ENCODE assay signal across 14 cellular contexts in the genomic region with DNA sequence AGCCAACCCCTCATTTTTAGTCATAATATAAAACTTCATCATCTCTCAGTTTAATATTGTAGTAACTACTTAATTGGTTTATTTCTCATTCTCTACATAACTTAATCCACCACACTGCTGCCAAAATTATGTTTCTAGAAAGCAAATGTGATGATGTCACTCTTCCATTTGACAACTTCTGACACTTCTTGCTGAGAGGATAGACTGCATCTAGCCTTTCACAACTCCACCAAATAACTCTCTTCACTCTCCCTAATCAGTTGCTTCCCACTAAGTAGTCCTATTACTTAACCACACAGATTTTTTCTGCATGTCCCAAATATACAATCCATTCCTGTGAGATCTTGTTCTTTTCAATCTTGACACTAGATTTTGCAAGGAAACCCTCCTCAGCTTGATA.
DNase-seq lines count a peak whose midpoint lies in the region; ATAC-seq and TF ChIP-seq lines count a peak whose summit lies in the region.
"Had no signal": no experiment of that assay in that cellular context is flagged by ENCODE, and none has a peak within 500 bp of the region (broad histone marks: within the 10 kb centered on the region; RNA-seq: fewer than 3 reads in every experiment).

No MANE protein-coding gene starts in this region.

- H3K9ac ChIP-seq in mesenchymal stem cell (ENCODE audit: low read length) (no peak overlapping the region), smooth muscle cell (ENCODE audit: low read depth) (no peak overlapping the region)
- H3K9ac ChIP-seq: BLaER1 had no signal

- no peak overlapping the region for H3K14ac ChIP-seq in mesenchymal stem cell (ENCODE audit: low read length in 2 of 2)

- peak overlapping the region; percentile 2 for H3K4me3 Mint-ChIP-seq in T-helper 17 cell
- H3K4me3 Mint-ChIP-seq: CD14-positive monocyte; CD4-positive, alpha-beta memory T cell; H9 had no signal

- no peaks in the 10 kb centered on the region for H3K9me3 ChIP-seq in HEK293 (ENCODE audit: control insufficient read depth, insufficient read depth, low read depth, low read length)
- H3K9me3 ChIP-seq in T-helper 17 cell (ENCODE audit: control insufficient read depth, low read length, poor library complexity, severe bottlenecking): peaks cover 4% of the 10 kb centered on the region
- peaks cover 14% of the 10 kb centered on the region for H3K9me3 ChIP-seq in mesenchymal stem cell (ENCODE audit: control insufficient read depth, low read length)
- no peaks in the 10 kb centered on the region for H3K9me3 ChIP-seq in smooth muscle cell (replicated peaks; ENCODE audit: low read depth)
- H3K9me3 ChIP-seq: A549, BLaER1 had no signal

- H3K4me2 ChIP-seq in mesenchymal stem cell (ENCODE audit: low read length, poor library complexity, severe bottlenecking): no peak overlapping the region
- peak overlapping the region; percentile 36 for H3K4me2 ChIP-seq in smooth muscle cell
- H3K4me2 ChIP-seq: A549, BLaER1 had no signal

- no peak overlapping the region for H2BK120ac ChIP-seq in mesenchymal stem cell (ENCODE audit: low read depth, low read length)

- H2BK15ac ChIP-seq in mesenchymal stem cell (ENCODE audit: low read depth, poor library complexity, severe bottlenecking): no peak overlapping the region

- CTCF ChIA-PET in HEK293 (lab: Yijun Ruan, JAX): interaction anchor here (0.8 kb wide), 1 partner anchor 24 kb away, joined by 3 read pairs; no protein-coding TSS in a partner anchor

- H4K91ac ChIP-seq in mesenchymal stem cell (ENCODE audit: low read length): no peak overlapping the region

- no peaks in the 10 kb centered on the region for H3F3A ChIP-seq in smooth muscle cell (ENCODE audit: low read depth)

- no peaks in the 10 kb centered on the region for H3K79me2 ChIP-seq in smooth muscle cell (ENCODE audit: low read depth)

- H2BK5ac ChIP-seq in mesenchymal stem cell (ENCODE audit: low read depth, low read length, poor library complexity, severe bottlenecking): no peak overlapping the region

- H3K36me3 ChIP-seq in HEK293 (ENCODE audit: control insufficient read depth in 2 of 2, insufficient read depth in 1 of 2, low read length in 2 of 2) (no peaks in the 10 kb centered on the region), mesenchymal stem cell (ENCODE audit: control insufficient read depth in 1 of 2, insufficient read depth in 2 of 2, low read depth in 1 of 2, low read length in 2 of 2) (no peaks in the 10 kb centered on the region), smooth muscle cell (ENCODE audit: low read depth) (no peaks in the 10 kb centered on the region)
- H3K36me3 ChIP-seq: BLaER1 had no signal

- H3K4ac ChIP-seq in mesenchymal stem cell (ENCODE audit: low read depth in 1 of 2, low read length in 2 of 2): no peak overlapping the region

- no peak for TF ChIP-seq CTCF in HEK293 (tag by site-specific recombination; IDR thresholded peaks at IDR 0.05)
- no peak for TF ChIP-seq CTCF in smooth muscle cell (IDR thresholded peaks at IDR 0.05; ENCODE audit: borderline replicate concordance, insufficient read depth, poor library complexity, severe bottlenecking)

- no peaks in the 10 kb centered on the region for H3K36me3 Mint-ChIP-seq in T-helper 17 cell (ENCODE audit: low read depth)
- H3K36me3 Mint-ChIP-seq: CD14-positive monocyte; CD4-positive, alpha-beta memory T cell had no signal

- no peaks in the 10 kb centered on the region for H4K20me1 ChIP-seq in smooth muscle cell (ENCODE audit: low read depth)
- H4K20me1 ChIP-seq: BLaER1 had no signal

- H4K8ac ChIP-seq in mesenchymal stem cell (ENCODE audit: low read length): no peak overlapping the region

- DNase-seq in T-helper 17 cell (no peak), mesenchymal stem cell (peak; percentile 32), smooth muscle cell (lab: John Stamatoyannopoulos, UW; ENCODE audit: unreplicated experiment) (no peak), A172 (ENCODE audit: low spot score) (no peak), NCI-H524 treated with DMSO at 0.1 percent for 48 hours (lab: John Stamatoyannopoulos, UW) (no peak)
- DNase-seq: Calu3; CD4-positive, alpha-beta memory T cell; DMS79 treated with DMSO at 0.1 percent for 48 hours; GF-D8; H9 had no signal

- H3K4me1 Mint-ChIP-seq in T-helper 17 cell: no peaks in the 10 kb centered on the region
- H3K4me1 Mint-ChIP-seq: CD14-positive monocyte; CD4-positive, alpha-beta memory T cell had no signal

- H3K27ac Mint-ChIP-seq in T-helper 17 cell: no peak overlapping the region
- H3K27ac Mint-ChIP-seq: CD14-positive monocyte; CD4-positive, alpha-beta memory T cell; H9 had no signal

- H2AFZ ChIP-seq in mesenchymal stem cell (ENCODE audit: low read depth, low read length): no peak overlapping the region
- peak overlapping the region; percentile 69 for H2AFZ ChIP-seq in smooth muscle cell (ENCODE audit: low read depth)

- no peak for ATAC-seq in T-helper 17 cell
- ATAC-seq: A549 had no signal

- H3K27me3 Mint-ChIP-seq in T-helper 17 cell: no peaks in the 10 kb centered on the region
- H3K27me3 Mint-ChIP-seq: CD4-positive, alpha-beta memory T cell had no signal

- H3K27ac ChIP-seq in HEK293 (ENCODE audit: extremely low read depth, low read depth, low read length) (no peak overlapping the region), mesenchymal stem cell (ENCODE audit: low read length, poor library complexity, severe bottlenecking) (no peak overlapping the region), smooth muscle cell (ENCODE audit: low read depth) (no peak overlapping the region)
- H3K27ac ChIP-seq: A549, BLaER1 had no signal

- H3K27me3 ChIP-seq in mesenchymal stem cell (ENCODE audit: control insufficient read depth in 1 of 2, insufficient read depth in 1 of 2, low read length in 2 of 2): no peaks in the 10 kb centered on the region
- H3K27me3 ChIP-seq in smooth muscle cell (ENCODE audit: low read depth): no peaks in the 10 kb centered on the region
- H3K27me3 ChIP-seq: BLaER1 had no signal

- no peak overlapping the region for H2BK12ac ChIP-seq in mesenchymal stem cell (ENCODE audit: low read length in 2 of 2)

- H3K23ac ChIP-seq in mesenchymal stem cell (ENCODE audit: low read length in 2 of 2): no peak overlapping the region

- H3K79me1 ChIP-seq in mesenchymal stem cell (replicated peaks; ENCODE audit: low read length, poor library complexity, severe bottlenecking): no peaks in the 10 kb centered on the region

- H3K4me3 ChIP-seq in HEK293 (ENCODE audit: low read depth, low read length) (no peak overlapping the region), mesenchymal stem cell (ENCODE audit: insufficient read depth in 1 of 2, low read depth in 1 of 2, low read length in 2 of 2) (no peak overlapping the region), smooth muscle cell (no peak overlapping the region)
- H3K4me3 ChIP-seq: A549, BLaER1 had no signal

- H3K18ac ChIP-seq in mesenchymal stem cell (ENCODE audit: low read depth in 1 of 2, low read length in 2 of 2): no peak overlapping the region

- H3K4me1 ChIP-seq in HEK293 (ENCODE audit: control insufficient read depth, insufficient read depth, low read length): no peaks in the 10 kb centered on the region
- no peaks in the 10 kb centered on the region for H3K4me1 ChIP-seq in mesenchymal stem cell (ENCODE audit: control insufficient read depth, insufficient read depth, low read depth, low read length)
- H3K4me1 ChIP-seq in smooth muscle cell (ENCODE audit: low read depth): no peaks in the 10 kb centered on the region
- H3K4me1 ChIP-seq: A549, BLaER1 had no signal

- POLR2A ChIA-PET in HEK293 (lab: Yijun Ruan, JAX): no interaction called here

- H2AK5ac ChIP-seq in mesenchymal stem cell (ENCODE audit: low read length, severe bottlenecking): no peak overlapping the region

TF ChIP-seq in HEK293, 187 proteins besides CTCF, POLR2A, EP300 and RAD21:
- TF ChIP-seq TRIM28 (IDR thresholded peaks at IDR 0.05; ENCODE audit: borderline replicate concordance, low read length): no peak
- TF ChIP-seq BCL11B (tag by site-specific recombination; IDR thresholded peaks at IDR 0.05; ENCODE audit: low read depth): no peak
- TF ChIP-seq ZFP3 (tag by site-specific recombination; IDR thresholded peaks at IDR 0.05; ENCODE audit: low read depth): no peak
- TF ChIP-seq, protein P1, sequence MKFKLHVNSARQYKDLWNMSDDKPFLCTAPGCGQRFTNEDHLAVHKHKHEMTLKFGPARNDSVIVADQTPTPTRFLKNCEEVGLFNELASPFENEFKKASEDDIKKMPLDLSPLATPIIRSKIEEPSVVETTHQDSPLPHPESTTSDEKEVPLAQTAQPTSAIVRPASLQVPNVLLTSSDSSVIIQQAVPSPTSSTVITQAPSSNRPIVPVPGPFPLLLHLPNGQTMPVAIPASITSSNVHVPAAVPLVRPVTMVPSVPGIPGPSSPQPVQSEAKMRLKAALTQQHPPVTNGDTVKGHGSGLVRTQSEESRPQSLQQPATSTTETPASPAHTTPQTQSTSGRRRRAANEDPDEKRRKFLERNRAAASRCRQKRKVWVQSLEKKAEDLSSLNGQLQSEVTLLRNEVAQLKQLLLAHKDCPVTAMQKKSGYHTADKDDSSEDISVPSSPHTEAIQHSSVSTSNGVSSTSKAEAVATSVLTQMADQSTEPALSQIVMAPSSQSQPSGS (tag by site-specific recombination; IDR thresholded peaks at IDR 0.05; ENCODE audit: low read depth): 0 out of 2 replicates have a peak, but pooled peaks have one; percentile 25
